21 cellular contexts compared by ENCODE assay signal in genomic region chr13:51423766-51424165, GRCh38. TPM values are rescaled to one million over a fixed set of nuclear protein-coding genes. Genes with fewer than 3 reads are reported as not detected.
DNase-seq lines count a peak whose midpoint lies in the region; ATAC-seq, FAIRE-seq and TF ChIP-seq lines count a peak whose summit lies in the region.
"Had no signal": no experiment of that assay in that cellular context is flagged by ENCODE, and none has a peak within 500 bp of the region (broad histone marks: within the 10 kb centered on the region; RNA-seq: fewer than 3 reads in every experiment).

No MANE protein-coding gene starts in this region.

- no peak for TF ChIP-seq RAD21 in GM12878 (IDR thresholded peaks at IDR 0.05; ENCODE audit: insufficient read depth, low read depth, low read length)

- POLR2A ChIA-PET in GM12878 (lab: Charles Lee) = no interaction called here

- intact Hi-C loops in GM12878 (cut with micrococcal nuclease; ENCODE audit: unreplicated experiment) = no loop called here

- SMC1A ChIA-PET in GM12878 (lab: Charles Lee; ENCODE audit: uncharacterized antibody, unreplicated experiment) = interaction anchor here (0.8 to 1.5 kb wide), 6 partner anchors 9 to 374 kb away, joined by 3 to 5 read pairs (median 3); no protein-coding TSS in a partner anchor

- H3K36me3 ChIP-seq in HUES48 (ENCODE audit: control insufficient read depth, insufficient read depth, low read length) = peaks cover 35% of the 10 kb centered on the region
- H3K36me3 ChIP-seq in Karpas-422 (ENCODE audit: insufficient read depth, low read length) = peaks cover 41% of the 10 kb centered on the region
- peaks cover 0 to 20% of the 10 kb centered on the region in 2 experiments; a peak in 2 of 4 replicates for H3K36me3 ChIP-seq in GM12878 (ENCODE audit: control insufficient read depth in 2 of 2, insufficient read depth in 2 of 2, low read length in 1 of 2)

- H2AFZ ChIP-seq in Karpas-422 (ENCODE audit: low read length) (no peak overlapping the region), GM12878 (ENCODE audit: control insufficient read depth, low read depth, low read length) (no peak overlapping the region)

- H3K9me3 Mint-ChIP-seq in activated T-cell treated with anti-CD3 and anti-CD28 coated beads, Interleukin-2, amount 50 U/mL, for 4 hours = no peaks in the 10 kb centered on the region
- H3K9me3 Mint-ChIP-seq: CD8-positive, alpha-beta memory T cell; HFFc6 had no signal

- ATAC-seq in GM12878 = no peak
- no peak for ATAC-seq in activated T-cell treated with anti-CD3 and anti-CD28 coated beads, Interleukin-2, amount 50 U/mL, for 4 hours
- ATAC-seq: HCT116, K562 had no signal

- H3K4me1 Mint-ChIP-seq in activated T-cell treated with anti-CD3 and anti-CD28 coated beads, Interleukin-2, amount 50 U/mL, for 4 hours (ENCODE audit: low read depth) = peaks cover 81% of the 10 kb centered on the region

- FAIRE-seq in GM12878 (lab: Jason Lieb, UNC) = no peak
- FAIRE-seq: HTR-8/SVneo, K562 had no signal

- BruUV-seq in GM12878 (replicated peaks; lab: Mats Ljungman, UMichigan) = no TSS peak

- no peaks in the 10 kb centered on the region for H3K27me3 Mint-ChIP-seq in activated T-cell treated with anti-CD3 and anti-CD28 coated beads, Interleukin-2, amount 50 U/mL, for 4 hours (ENCODE audit: low read depth)
- H3K27me3 Mint-ChIP-seq: CD4-positive, CD25-positive, alpha-beta regulatory T cell; CD8-positive, alpha-beta memory T cell had no signal

- H3K4me3 ChIP-seq in HUES48 (ENCODE audit: low read depth, low read length) (no peak overlapping the region), Karpas-422 (ENCODE audit: low read length) (no peak overlapping the region), GM12878 (no peak overlapping the region)
- H3K4me3 ChIP-seq: K562 had no signal

- no peak for TF ChIP-seq EP300 in GM12878 (IDR thresholded peaks at IDR 0.05; ENCODE audit: borderline replicate concordance in 1 of 2, control insufficient read depth in 1 of 2, low read depth in 2 of 2, low read length in 2 of 2)

- H3K4me1 ChIP-seq in HUES48 (ENCODE audit: control insufficient read depth, insufficient read depth, low read length) (peaks cover 71% of the 10 kb centered on the region), Karpas-422 (ENCODE audit: low read length) (peaks cover 92% of the 10 kb centered on the region), GM12878 (ENCODE audit: control insufficient read depth, insufficient read depth, low read length) (peaks cover 40% of the 10 kb centered on the region)

- H3K27me3 ChIP-seq in HUES48 (ENCODE audit: control insufficient read depth, insufficient read depth, low read length) (no peaks in the 10 kb centered on the region), Karpas-422 (ENCODE audit: low read length) (no peaks in the 10 kb centered on the region), GM12878 (replicated peaks in 1 of 2; ENCODE audit: control insufficient read depth in 2 of 2, insufficient read depth in 2 of 2, low read length in 1 of 2) (no peaks in the 10 kb centered on the region)
- H3K27me3 ChIP-seq: BE2C had no signal

- no peak for TF ChIP-seq POLR2A in GM12878 (IDR thresholded peaks at IDR 0.05; ENCODE audit: low read depth, low read length)

- TF ChIP-seq CTCF in GM12878 (IDR thresholded peaks at IDR 0.05 in 2 of 3, conservative IDR thresholded peaks at IDR 0.05 in 1 of 3; ENCODE audit: control insufficient read depth in 2 of 3, extremely low read depth in 1 of 3, insufficient read depth in 1 of 3, low read depth in 3 of 3, low read length in 3 of 3) = no peak

- peak overlapping the region; percentile 13 for H3K4me2 ChIP-seq in Karpas-422 (ENCODE audit: low read depth, low read length, poor library complexity, severe bottlenecking)
- H3K4me2 ChIP-seq in GM12878 (ENCODE audit: control insufficient read depth, insufficient read depth) = no peak overlapping the region

- CTCF ChIA-PET in GM12878 (lab: Yijun Ruan, JAX) = interaction anchor here (1.2 to 1.9 kb wide), 4 partner anchors 10 to 374 kb away, joined by 4 to 5 read pairs (median 4); no protein-coding TSS in a partner anchor

- DNase-seq in Karpas-422 = no peak
- no peak for DNase-seq in GM12878 (ENCODE audit: low read depth, low spot score)
- no peak for DNase-seq in SW480 (ENCODE audit: low spot score)
- DNase-seq in activated T-cell treated with anti-CD3 and anti-CD28 coated beads, Interleukin-2, amount 50 U/mL, for 4 hours = no peak
- DNase-seq in SHP77 (lab: John Stamatoyannopoulos, UW) = no peak
- DNase-seq: ACHN; BE2C; C1 segment of cervical spinal cord; CD4-positive, CD25-positive, alpha-beta regulatory T cell; CD8-positive, alpha-beta memory T cell; COR-L47; DMS 273 treated with DMSO at 0.1 percent for 48 hours; GDM1; GOT3; H7; HFFc6; IMR-90 had no signal

- H3K27ac ChIP-seq in HUES48 (ENCODE audit: low read depth, low read length) (peak overlapping the region; percentile 88), Karpas-422 (ENCODE audit: low read length) (peak overlapping the region; percentile 27; the same call in 1 of the 2 replicates), GM12878 (ENCODE audit: control insufficient read depth, insufficient read depth) (no peak overlapping the region)

- H4K20me1 ChIP-seq in Karpas-422 (ENCODE audit: insufficient read depth, low read depth, low read length) (no peaks in the 10 kb centered on the region), GM12878 (ENCODE audit: control insufficient read depth, insufficient read depth) (no peaks in the 10 kb centered on the region)

- RAD21 ChIA-PET in GM12878 (lab: Charles Lee; ENCODE audit: unreplicated experiment) = no interaction called here

- peaks cover 50% of the 10 kb centered on the region for H3K36me3 Mint-ChIP-seq in activated T-cell treated with anti-CD3 and anti-CD28 coated beads, Interleukin-2, amount 50 U/mL, for 4 hours (ENCODE audit: insufficient read depth)

- H3K9ac ChIP-seq in HUES48 (ENCODE audit: low read depth, low read length) = no peak overlapping the region
- H3K9ac ChIP-seq in Karpas-422 (ENCODE audit: low read length) = no peak overlapping the region
- H3K9ac ChIP-seq in GM12878 (ENCODE audit: control insufficient read depth, insufficient read depth, low read length) = no peak overlapping the region

- in situ Hi-C loops in GM12878 (cut with MboI) = no loop called here

- no peak overlapping the region for H3K4me3 Mint-ChIP-seq in activated T-cell treated with anti-CD3 and anti-CD28 coated beads, Interleukin-2, amount 50 U/mL, for 4 hours
- H3K4me3 Mint-ChIP-seq: CD4-positive, CD25-positive, alpha-beta regulatory T cell; HFFc6 had no signal

- no peaks in the 10 kb centered on the region for H3K9me2 ChIP-seq in Karpas-422 (replicated peaks; ENCODE audit: insufficient read depth, low read length)

- H3K9me3 ChIP-seq in HUES48 (ENCODE audit: control insufficient read depth, insufficient read depth, low read length) (no peaks in the 10 kb centered on the region), Karpas-422 (ENCODE audit: low read length) (no peaks in the 10 kb centered on the region), GM12878 (replicated peaks; ENCODE audit: control insufficient read depth, insufficient read depth, low read length) (no peaks in the 10 kb centered on the region)
- H3K9me3 ChIP-seq: BE2C had no signal

- H3K79me2 ChIP-seq in Karpas-422 (ENCODE audit: low read length) = peaks cover 96% of the 10 kb centered on the region
- peaks cover 80% of the 10 kb centered on the region for H3K79me2 ChIP-seq in GM12878 (ENCODE audit: control insufficient read depth, insufficient read depth, low read length)

TF ChIP-seq in GM12878, 131 proteins besides CTCF, POLR2A, EP300 and RAD21 (continues in another document):
- TF ChIP-seq YY1 (IDR thresholded peaks at IDR 0.05; ENCODE audit: low read depth, low read length) = no peak
- TF ChIP-seq POU2F2 (IDR thresholded peaks at IDR 0.05; ENCODE audit: borderline replicate concordance, low read depth, low read length) = no peak
- peak; percentile 77 for TF ChIP-seq RAD51 (IDR thresholded peaks at IDR 0.05)
- peak; percentile 49; the same call in 1 of the 2 replicates for TF ChIP-seq RUNX3 (IDR thresholded peaks at IDR 0.05; ENCODE audit: low read length)
- peak; percentile 40; the same call in 1 of the 2 replicates for TF ChIP-seq JUNB (IDR thresholded peaks at IDR 0.05)
- 0 out of 2 replicates have a peak, but pooled peaks have one; percentile 18 for TF ChIP-seq NFIC (IDR thresholded peaks at IDR 0.05; ENCODE audit: low read depth, low read length)
- 0 out of 2 replicates have a peak, but pooled peaks have one; percentile 12 for TF ChIP-seq ATF3 (IDR thresholded peaks at IDR 0.05; ENCODE audit: borderline replicate concordance, extremely low read depth, low read depth, low read length)

RNA-seq across cellular contexts. Expression of gene INTS6, which starts 29.1 kb away (rescaled TPM):
- 61.0 and 86.2 TPM in 2 replicates for total RNA-seq in Karpas-422 (2014; rRNA removed; shearing (Covaris generic); ENCODE audit: low replicate concordance)
- total RNA-seq in GM12878 (2013; cell fraction: nucleolus; rRNA removed) = 142 and 145 TPM in 2 replicates
- total RNA-seq in GM12878 (2014; rRNA removed) (37.8 and 44.4 TPM in 2 replicates), GM12878 (2014; rRNA removed; fragmentation: Illumina TruSeq; extraction: Trizol) (57.7 and 59.3 TPM in 2 replicates), GM12878 (2021) (45.4 and 45.7 TPM in 2 replicates)
- polyA plus RNA-seq in GM12878 (2011; ENCODE audit: low read depth) = 8.1 TPM
- polyA plus RNA-seq in GM12878 (2011; rRNA removed) (34.1 and 46.8 TPM in 2 replicates), GM12878 (2014; fragmentation: Illumina TruSeq; extraction: Trizol) (38.6 and 48.2 TPM in 2 replicates), GM12878 (2014; fragmentation: Nextera tagmentation; extraction: Ambion mirVana) (10 to 100 TPM in 1 of 2 experiments, 1 to 10 TPM in 1; 7.2 to 10.4 TPM), GM12878 (2014; rRNA removed) (22.1 and 27.6 TPM in 2 replicates), GM12878 (2016; fragmentation: Nextera tagmentation; extraction: Ambion mirVana) (10 to 100 TPM; 18.9 to 20.3 TPM)
- 12.9 and 14.5 TPM in 2 replicates for polyA plus RNA-seq in GM12878 (2011; cell fraction: cytosol; rRNA removed)
- polyA plus RNA-seq in GM12878 (2011; cell fraction: nucleus; rRNA removed) = 24.4 and 27.8 TPM in 2 replicates
- 12.7 and 19.8 TPM in 2 replicates for polyA plus RNA-seq in GM12878 (2012)
- polyA minus RNA-seq in GM12878 (2011; rRNA and poly(A)+ RNA removed) = 74.9 and 118 TPM in 2 replicates
- 21.0 and 25.7 TPM in 2 replicates for polyA minus RNA-seq in GM12878 (2011; cell fraction: cytosol; rRNA and poly(A)+ RNA removed)
- 66.0 and 100 TPM in 2 replicates for polyA minus RNA-seq in GM12878 (2011; cell fraction: nucleus; rRNA and poly(A)+ RNA removed)
- 10 to 100 TPM; 44.7 to 61.0 (median 54.0) TPM for total RNA-seq in activated T-cell treated with anti-CD3 and anti-CD28 coated beads, Interleukin-2, amount 50 U/mL, for 4 hours
